In the genomic region with DNA sequence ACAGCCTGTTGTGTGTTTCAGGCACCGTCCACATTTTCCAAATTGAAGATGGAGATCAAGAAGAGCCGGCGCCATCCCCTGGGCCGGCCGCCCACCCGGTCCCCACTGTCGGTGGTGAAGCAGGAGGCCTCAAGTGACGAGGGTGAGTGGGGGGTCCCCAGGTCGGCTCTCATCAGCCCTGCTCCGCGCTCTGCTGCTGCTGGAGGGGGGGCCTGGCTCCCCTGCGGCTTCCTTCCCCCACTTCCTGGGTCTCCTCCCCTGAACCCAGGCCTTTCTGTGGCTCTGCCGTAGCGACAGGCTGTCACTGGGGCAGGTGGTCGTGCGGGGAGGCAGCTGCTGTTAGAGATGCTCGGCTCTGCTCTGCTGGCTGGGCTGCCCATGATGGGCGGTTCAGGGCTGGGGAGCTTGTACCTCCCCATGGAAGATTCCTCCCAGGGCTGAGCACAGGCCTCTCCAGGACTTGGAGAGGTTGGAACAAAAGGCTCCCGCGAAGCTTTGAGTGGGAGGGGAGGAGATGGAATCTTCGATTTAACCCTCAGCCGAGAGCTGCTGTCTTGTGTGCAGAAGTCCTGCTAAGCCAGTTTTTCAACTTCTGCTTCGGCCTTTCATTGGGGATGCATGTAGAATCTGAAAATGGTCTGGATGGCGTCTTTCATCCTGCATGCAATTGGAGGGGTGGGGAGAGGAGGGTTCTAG, we compare ENCODE assay signal across 9 cellular contexts.
DNase-seq lines count a peak whose midpoint lies in the region; ATAC-seq and TF ChIP-seq lines count a peak whose summit lies in the region.
"Had no signal": no experiment of that assay in that cellular context is flagged by ENCODE, and none has a peak within 500 bp of the region (broad histone marks: within the 10 kb centered on the region; RNA-seq: fewer than 3 reads in every experiment).

No MANE protein-coding gene starts in this region.

- H3K9me3 ChIP-seq in OCI-LY3 (ENCODE audit: insufficient read depth, low read length) (no peaks in the 10 kb centered on the region), thyroid gland (no peaks in the 10 kb centered on the region)
- H3K9me3 ChIP-seq: mucosa of descending colon had no signal

- peak overlapping the region; percentile 20 for H3K4me3 ChIP-seq in OCI-LY3 (ENCODE audit: low read length)
- no peak overlapping the region for H3K4me3 ChIP-seq in thyroid gland (replicated peaks in 1 of 3)
- H3K4me3 ChIP-seq: mucosa of descending colon had no signal

- peak overlapping the region; percentile 47; the same call in 1 of the 2 replicates for H3K9ac ChIP-seq in OCI-LY3 (ENCODE audit: low read length)

- H3K4me3 Mint-ChIP-seq in activated naive CD4-positive, alpha-beta T cell treated with anti-CD3 and anti-CD28 coated beads for 36 hours, result peak overlapping the region; percentile 43
- H3K4me3 Mint-ChIP-seq in activated naive CD4-positive, alpha-beta T cell treated with anti-CD3 and anti-CD28 coated beads, Interleukin-2, amount 10 ng/mL, durations not matched to agents 7 days and 5 days, result no peak overlapping the region

- H3K27ac ChIP-seq in OCI-LY3 (ENCODE audit: low read length), result no peak overlapping the region; the same call in 1 of the 2 replicates
- H3K27ac ChIP-seq in thyroid gland, result peak overlapping the region in 1 of 3 donors; percentile 59

- TF ChIP-seq CTCF in OCI-LY3 (IDR thresholded peaks at IDR 0.05; ENCODE audit: low read depth, low read length) (no peak), thyroid gland (IDR thresholded peaks at IDR 0.05) (no peak)

- no peaks in the 10 kb centered on the region for H3K27me3 Mint-ChIP-seq in activated naive CD4-positive, alpha-beta T cell treated with anti-CD3 and anti-CD28 coated beads for 36 hours (ENCODE audit: low read depth)
- H3K27me3 Mint-ChIP-seq in activated naive CD4-positive, alpha-beta T cell treated with anti-CD3 and anti-CD28 coated beads, Interleukin-2, amount 10 ng/mL, durations not matched to agents 7 days and 5 days, result no peaks in the 10 kb centered on the region

- H4K20me1 ChIP-seq in OCI-LY3 (ENCODE audit: insufficient read depth, low read length), result no peaks in the 10 kb centered on the region

- no peak overlapping the region for H2AFZ ChIP-seq in OCI-LY3 (ENCODE audit: low read depth, low read length)

- WGBS in thyroid gland, 2 donors, result 32 to 56% methylated on average over 15 to 22 of the region's 24 CpGs

- no peaks in the 10 kb centered on the region for H3K79me2 ChIP-seq in OCI-LY3 (ENCODE audit: low read length)

- H3K4me2 ChIP-seq in OCI-LY3 (ENCODE audit: low read length), result peak overlapping the region; percentile 40

- intact Hi-C loops in activated naive CD4-positive, alpha-beta T cell treated with anti-CD3 and anti-CD28 coated beads for 36 hours (cut with micrococcal nuclease), result loop anchor here (5.0 kb wide), 1 partner anchor 320 kb away; no protein-coding TSS in a partner anchor
- intact Hi-C loops in thyroid gland (cut with DNase I), result no loop called here

- ATAC-seq in GM21381 (IDR thresholded peaks at IDR 0.05; ENCODE audit: unreplicated experiment), result no peak
- ATAC-seq: mucosa of descending colon had no signal

- no peak for DNase-seq in activated naive CD4-positive, alpha-beta T cell treated with anti-CD3 and anti-CD28 coated beads for 36 hours
- no peak for DNase-seq in activated naive CD4-positive, alpha-beta T cell treated with anti-CD3 and anti-CD28 coated beads, Interleukin-2, amount 10 ng/mL, durations not matched to agents 7 days and 5 days
- DNase-seq in germinal center (ENCODE audit: low spot score), result peak; percentile 37
- peak; percentile 74 to 91 for DNase-seq in thyroid gland
- no peak for DNase-seq in SK-N-DZ (ENCODE audit: low spot score)
- DNase-seq in stimulated activated CD4-positive, alpha-beta T cell treated with anti-CD3 and anti-CD28 coated beads, Interleukin-1b, Interleukin-23, amount 100 ng/mL, for 48 hours, result no peak
- DNase-seq: mucosa of descending colon had no signal

- CTCF ChIA-PET in activated naive CD4-positive, alpha-beta T cell treated with anti-CD3 and anti-CD28 coated beads for 36 hours (lab: Charles Lee), result no interaction called here
- CTCF ChIA-PET in activated naive CD4-positive, alpha-beta T cell treated with anti-CD3 and anti-CD28 coated beads, Interleukin-2, amount 10 ng/mL, durations not matched to agents 7 days and 5 days (lab: Charles Lee), result no interaction called here

- no peaks in the 10 kb centered on the region for H3K9me3 Mint-ChIP-seq in activated naive CD4-positive, alpha-beta T cell treated with anti-CD3 and anti-CD28 coated beads for 36 hours
- no peaks in the 10 kb centered on the region for H3K9me3 Mint-ChIP-seq in activated naive CD4-positive, alpha-beta T cell treated with anti-CD3 and anti-CD28 coated beads, Interleukin-2, amount 10 ng/mL, durations not matched to agents 7 days and 5 days

- no peak for TF ChIP-seq POLR2A in thyroid gland (IDR thresholded peaks at IDR 0.05)

- peaks cover 22% of the 10 kb centered on the region for H3K4me1 Mint-ChIP-seq in activated naive CD4-positive, alpha-beta T cell treated with anti-CD3 and anti-CD28 coated beads for 36 hours (ENCODE audit: low read depth)
- H3K4me1 Mint-ChIP-seq in activated naive CD4-positive, alpha-beta T cell treated with anti-CD3 and anti-CD28 coated beads, Interleukin-2, amount 10 ng/mL, durations not matched to agents 7 days and 5 days, result peaks cover 13% of the 10 kb centered on the region

- no peaks in the 10 kb centered on the region for H3K27me3 ChIP-seq in OCI-LY3 (ENCODE audit: low read depth, low read length)
- H3K27me3 ChIP-seq in thyroid gland, result no peaks in the 10 kb centered on the region

- H3K36me3 ChIP-seq in OCI-LY3 (replicated peaks; ENCODE audit: low read depth, low read length) (peaks cover 16% of the 10 kb centered on the region), thyroid gland (peaks cover 37 to 41% of the 10 kb centered on the region in 2 donors)

- no peak overlapping the region for H3K27ac Mint-ChIP-seq in activated naive CD4-positive, alpha-beta T cell treated with anti-CD3 and anti-CD28 coated beads for 36 hours
- no peak overlapping the region for H3K27ac Mint-ChIP-seq in activated naive CD4-positive, alpha-beta T cell treated with anti-CD3 and anti-CD28 coated beads, Interleukin-2, amount 10 ng/mL, durations not matched to agents 7 days and 5 days

- peaks cover 6% of the 10 kb centered on the region for H3K36me3 Mint-ChIP-seq in activated naive CD4-positive, alpha-beta T cell treated with anti-CD3 and anti-CD28 coated beads for 36 hours (ENCODE audit: low read depth)
- H3K36me3 Mint-ChIP-seq in activated naive CD4-positive, alpha-beta T cell treated with anti-CD3 and anti-CD28 coated beads, Interleukin-2, amount 10 ng/mL, durations not matched to agents 7 days and 5 days, result peaks cover 8% of the 10 kb centered on the region

- peaks cover 22% of the 10 kb centered on the region for H3K4me1 ChIP-seq in OCI-LY3 (ENCODE audit: low read length)
- peaks cover 3 to 45% of the 10 kb centered on the region in 2 donors for H3K4me1 ChIP-seq in thyroid gland

Comparison
In these comparisons a context has a peak if more than half of its experiments do, and no peak if none do; other contexts are left out.
1. DNase-seq: peak in germinal center (single experiment) and thyroid gland (2 of 2); none in activated naive CD4-positive, alpha-beta T cell treated with anti-CD3 and anti-CD28 coated beads for 36 hours (single experiment), activated naive CD4-positive, alpha-beta T cell treated with anti-CD3 and anti-CD28 coated beads, Interleukin-2, amount 10 ng/mL, durations not matched to agents 7 days and 5 days (single experiment), SK-N-DZ (single experiment) and stimulated activated CD4-positive, alpha-beta T cell treated with anti-CD3 and anti-CD28 coated beads, Interleukin-1b, Interleukin-23, amount 100 ng/mL, for 48 hours (single experiment).